25 cellular contexts compared by ENCODE assay signal in the genomic region with DNA sequence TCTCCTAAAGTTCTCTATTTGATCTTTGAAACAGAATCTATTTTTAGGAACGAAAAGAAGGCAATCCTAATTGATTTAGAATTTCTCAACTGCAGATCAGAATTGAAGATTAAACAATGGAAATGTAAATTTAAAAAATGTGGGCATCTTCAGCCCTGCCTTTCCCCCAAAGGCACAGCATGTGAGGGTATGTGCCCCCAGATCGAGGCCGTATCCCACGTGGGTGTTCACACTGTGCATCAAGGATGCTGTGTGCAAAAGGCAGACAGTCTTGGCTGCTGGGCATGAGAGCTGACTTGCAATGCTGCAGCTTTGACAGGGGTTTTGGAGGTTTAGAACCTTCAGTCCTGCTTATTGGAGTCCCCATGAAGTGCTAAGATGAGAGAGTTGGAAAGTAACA.
DNase-seq lines count a peak whose midpoint lies in the region; ATAC-seq, FAIRE-seq and TF ChIP-seq lines count a peak whose summit lies in the region.
"Had no signal": no experiment of that assay in that cellular context is flagged by ENCODE, and none has a peak within 500 bp of the region (broad histone marks: within the 10 kb centered on the region; RNA-seq: fewer than 3 reads in every experiment).

No MANE protein-coding gene starts in this region.

- no peak overlapping the region for H3K27ac ChIP-seq in right lobe of liver
- H3K27ac ChIP-seq in MM.1S (ENCODE audit: low read length) = no peak overlapping the region
- H3K27ac ChIP-seq: BLaER1 had no signal

- intact Hi-C loops in head of caudate nucleus (cut with DNase I) = no loop called here
- intact Hi-C loops in right lobe of liver (cut with DNase I) = no loop called here

- no peaks in the 10 kb centered on the region for H3K9me2 ChIP-seq in MM.1S (replicated peaks; ENCODE audit: insufficient read depth, low read length)

- 47% methylated on average over 4 of the region's 4 CpGs for WGBS in right lobe of liver (ENCODE audit: insufficient coverage, low coverage, low lambda C conversion rate, missing lambda C conversion rate)

- no peaks in the 10 kb centered on the region for H4K20me1 ChIP-seq in MM.1S (ENCODE audit: insufficient read depth, low read length)
- H4K20me1 ChIP-seq: BLaER1 had no signal

- H3K9me3 ChIP-seq in right lobe of liver (no peaks in the 10 kb centered on the region), MM.1S (replicated peaks; ENCODE audit: insufficient read depth, low read length) (no peaks in the 10 kb centered on the region)
- H3K9me3 ChIP-seq: BE2C, BLaER1 had no signal

- H3F3A ChIP-seq in MM.1S (ENCODE audit: insufficient read depth, low read length) = no peaks in the 10 kb centered on the region

- H3K27me3 ChIP-seq in bronchial epithelial cell (ENCODE audit: control insufficient read depth, insufficient read depth, low read length) (no peaks in the 10 kb centered on the region), right lobe of liver (no peaks in the 10 kb centered on the region), MM.1S (replicated peaks; ENCODE audit: insufficient read depth, low read length) (no peaks in the 10 kb centered on the region)
- H3K27me3 ChIP-seq: BE2C, BLaER1 had no signal

- H3K4me1 ChIP-seq in right lobe of liver (no peaks in the 10 kb centered on the region), MM.1S (ENCODE audit: low read length) (no peaks in the 10 kb centered on the region)
- H3K4me1 ChIP-seq: BE2C had no signal

- no peak for ATAC-seq in right lobe of liver
- ATAC-seq: GM12878 had no signal

- H3K79me2 ChIP-seq in MM.1S (ENCODE audit: low read length) = no peaks in the 10 kb centered on the region

- H3K36me3 ChIP-seq in bronchial epithelial cell (ENCODE audit: control insufficient read depth, insufficient read depth, low read length) (no peaks in the 10 kb centered on the region), right lobe of liver (no peaks in the 10 kb centered on the region), MM.1S (replicated peaks; ENCODE audit: insufficient read depth, low read length) (no peaks in the 10 kb centered on the region)
- H3K36me3 ChIP-seq: BE2C, BLaER1 had no signal

- no peak overlapping the region for H2AFZ ChIP-seq in MM.1S (ENCODE audit: low read length)

- no peak overlapping the region for H3K4me2 ChIP-seq in MM.1S (ENCODE audit: low read depth, low read length)
- H3K4me2 ChIP-seq: BLaER1 had no signal

- TF ChIP-seq POLR2A in right lobe of liver (IDR thresholded peaks at IDR 0.05) = no peak

- no peak for TF ChIP-seq CTCF in bronchial epithelial cell (IDR thresholded peaks at IDR 0.05; ENCODE audit: insufficient read depth, low read length, severe bottlenecking)
- TF ChIP-seq CTCF in right lobe of liver (IDR thresholded peaks at IDR 0.05) = no peak
- TF ChIP-seq CTCF in MM.1S (IDR thresholded peaks at IDR 0.05; ENCODE audit: low read length) = no peak

- H3K9ac ChIP-seq in MM.1S (ENCODE audit: low read length) = no peak overlapping the region
- H3K9ac ChIP-seq: BLaER1 had no signal

- DNase-seq in bronchial epithelial cell (ENCODE audit: low read depth) = no peak
- DNase-seq in head of caudate nucleus = peak in 38 of 42 donors; percentile 27 to 82 (median 56)
- no peak for DNase-seq in right lobe of liver
- DNase-seq in T-helper 2 cell = no peak
- DNase-seq in MM.1S = no peak
- DNase-seq: 8988T; ACHN; BE2C; C1 segment of cervical spinal cord; CD4-positive, alpha-beta memory T cell; CD4-positive, CD25-positive, alpha-beta regulatory T cell; CD8-positive, alpha-beta memory T cell; COR-L47; DMS 273 treated with DMSO at 0.1 percent for 48 hours; DMS153; DMS53; DMS79; DND-41; EL; GDM1 had no signal

- no peak overlapping the region for H3K4me3 ChIP-seq in bronchial epithelial cell (ENCODE audit: low read depth, low read length)
- no peak overlapping the region for H3K4me3 ChIP-seq in right lobe of liver
- no peak overlapping the region for H3K4me3 ChIP-seq in MM.1S (ENCODE audit: low read length)
- H3K4me3 ChIP-seq: BLaER1, GM12878 had no signal

- FAIRE-seq in bronchial epithelial cell (lab: Jason Lieb, UNC) = peak; percentile 91
- FAIRE-seq: A204.1, GM12878, GM12892, GM18507 had no signal

Comparison
In these comparisons a context has a peak if more than half of its experiments do, and no peak if none do; other contexts are left out.
1. DNase-seq: peak in head of caudate nucleus (38 of 42); none in bronchial epithelial cell (single experiment), right lobe of liver (0 of 3), T-helper 2 cell (0 of 5) and MM.1S (single experiment).